16 cellular contexts compared by ENCODE assay signal in genomic region chr6:22807818-22808217, GRCh38.
"Had no signal": no experiment of that assay in that cellular context is flagged by ENCODE, and none has a peak within 500 bp of the region (broad histone marks: within the 10 kb centered on the region; RNA-seq: fewer than 3 reads in every experiment).

No MANE protein-coding gene starts in this region.

- H3K36me3 ChIP-seq: spleen, tibial nerve had no signal

- H3K27me3 ChIP-seq: foreskin keratinocyte, spleen, tibial nerve had no signal

- ATAC-seq: effector memory CD8-positive, alpha-beta T cell; foreskin keratinocyte; mucosa of descending colon; naive thymus-derived CD8-positive, alpha-beta T cell; sciatic nerve; stimulated activated memory B cell treated with anti-CD40 and anti-IgM and Interleukin-4, amounts not matched to agents 10 μg/mL and 1 μg/mL and 100 μg/mL, for 72 hours had no signal

- H3K9me3 ChIP-seq: mucosa of descending colon, spleen, tibial nerve had no signal

- H3K27ac ChIP-seq: foreskin keratinocyte, spleen, tibial nerve had no signal

- H3K4me1 ChIP-seq: foreskin keratinocyte, spleen, tibial nerve had no signal

- DNase-seq: effector memory CD8-positive, alpha-beta T cell; foreskin keratinocyte; head of caudate nucleus; hippocampal formation; kidney glomerular epithelial cell; mammary epithelial cell; mucosa of descending colon; naive thymus-derived CD8-positive, alpha-beta T cell; posterior cingulate gyrus; spleen; stimulated activated CD4-positive, alpha-beta T cell treated with anti-CD3 and anti-CD28 coated beads, Interleukin-15, amount 100 ng/mL, for 24 hours; stimulated activated CD4-positive, alpha-beta T cell treated with anti-CD3 and anti-CD28 coated beads, Interleukin-1b, Interleukin-23, amount 100 ng/mL, for 48 hours; stimulated activated CD4-positive, alpha-beta T cell treated with anti-CD3 and anti-CD28 coated beads, Interleukin-4, amount 100 ng/mL, for 24 hours had no signal

- H3K4me3 ChIP-seq: mucosa of descending colon, spleen, tibial nerve had no signal
